In genomic region chr1:7386226-7387052, GRCh38 we compare ENCODE assay signal across 1 cellular context.
TF ChIP-seq lines count a peak whose summit lies in the region.

No MANE protein-coding gene starts in this region.

TF ChIP-seq in IMR-90, 13 proteins besides CTCF, POLR2A, EP300 and RAD21 (continued from another document):
- TF ChIP-seq USF2 (IDR thresholded peaks at IDR 0.05; ENCODE audit: low read depth, low read length) = no peak
- TF ChIP-seq CHD1 (IDR thresholded peaks at IDR 0.05; ENCODE audit: low read depth, low read length) = no peak
- TF ChIP-seq MXI1 (IDR thresholded peaks at IDR 0.05; ENCODE audit: borderline replicate concordance, low read depth, low read length) = no peak
- TF ChIP-seq, protein P1, sequence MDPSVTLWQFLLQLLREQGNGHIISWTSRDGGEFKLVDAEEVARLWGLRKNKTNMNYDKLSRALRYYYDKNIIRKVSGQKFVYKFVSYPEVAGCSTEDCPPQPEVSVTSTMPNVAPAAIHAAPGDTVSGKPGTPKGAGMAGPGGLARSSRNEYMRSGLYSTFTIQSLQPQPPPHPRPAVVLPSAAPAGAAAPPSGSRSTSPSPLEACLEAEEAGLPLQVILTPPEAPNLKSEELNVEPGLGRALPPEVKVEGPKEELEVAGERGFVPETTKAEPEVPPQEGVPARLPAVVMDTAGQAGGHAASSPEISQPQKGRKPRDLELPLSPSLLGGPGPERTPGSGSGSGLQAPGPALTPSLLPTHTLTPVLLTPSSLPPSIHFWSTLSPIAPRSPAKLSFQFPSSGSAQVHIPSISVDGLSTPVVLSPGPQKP (IDR thresholded peaks at IDR 0.05; ENCODE audit: borderline replicate concordance, low read depth, low read length) = no peak
- TF ChIP-seq RCOR1 (IDR thresholded peaks at IDR 0.05; ENCODE audit: insufficient replicate concordance, low read length) = no peak
- TF ChIP-seq FOS (IDR thresholded peaks at IDR 0.05; ENCODE audit: low read depth, low read length) = no peak
- no peak for TF ChIP-seq MAFK (IDR thresholded peaks at IDR 0.05; ENCODE audit: low read depth, low read length)
- no peak for TF ChIP-seq SMC3 (IDR thresholded peaks at IDR 0.05; ENCODE audit: low read depth, low read length)
- TF ChIP-seq CEBPB (IDR thresholded peaks at IDR 0.05; ENCODE audit: low read depth, low read length) = no peak
- TF ChIP-seq RFX5 (IDR thresholded peaks at IDR 0.05; ENCODE audit: low read depth, low read length) = no peak
